10 cellular contexts compared by ENCODE assay signal in the genomic region with DNA sequence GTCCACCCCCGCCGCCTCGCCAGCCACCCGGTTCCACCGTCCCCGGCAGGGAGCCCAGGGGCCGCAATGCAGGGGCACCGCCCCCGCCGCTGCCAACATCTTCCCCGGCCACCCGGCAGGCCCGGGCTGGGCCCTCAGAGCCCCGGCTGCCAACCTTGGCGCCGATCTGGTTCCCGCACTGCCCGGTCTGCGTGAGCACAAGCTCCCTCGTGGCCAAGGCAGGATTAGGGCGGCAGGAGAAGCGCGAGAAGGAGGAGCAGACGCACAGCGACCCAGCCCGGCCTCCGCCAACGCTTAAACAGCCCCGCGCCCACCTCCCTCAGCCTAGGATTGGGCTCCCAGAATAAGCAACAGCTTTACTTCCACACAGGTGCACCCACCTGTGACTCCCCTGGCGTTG. TPM values are rescaled to one million over a fixed set of nuclear protein-coding genes. Genes with fewer than 3 reads are reported as not detected.
DNase-seq lines count a peak whose midpoint lies in the region; ATAC-seq and TF ChIP-seq lines count a peak whose summit lies in the region.
"Not testable (repeated sequence)": the region's sequence is repeated elsewhere in the genome, so short reads cannot be mapped to it uniquely, and the experiment has no call there.
"Had no signal": no experiment of that assay in that cellular context is flagged by ENCODE, and none has a peak within 500 bp of the region (broad histone marks: within the 10 kb centered on the region; RNA-seq: fewer than 3 reads in every experiment).

No MANE protein-coding gene starts in this region.

- not testable (repeated sequence) for H3K36me3 Mint-ChIP-seq in chondrocyte (ENCODE audit: low read depth)

- not testable (repeated sequence) for H3K4me1 Mint-ChIP-seq in chondrocyte (ENCODE audit: low read depth)

- not testable (repeated sequence) for TF ChIP-seq CTCF in chondrocyte (IDR thresholded peaks at IDR 0.05)

- ATAC-seq in Right ventricle myocardium inferior: not testable (repeated sequence)

- DNase-seq in chondrocyte (ENCODE audit: low spot score) (peak; percentile 52), Right ventricle myocardium inferior (ENCODE audit: missing footprints) (peak; percentile 58), posterior vena cava (ENCODE audit: low spot score) (peak; percentile 47)

- intact Hi-C loops in Right ventricle myocardium inferior (cut with DNase I); posterior vena cava (cut with DNase I): not testable (repeated sequence)

- not testable (repeated sequence) for H3K27me3 Mint-ChIP-seq in chondrocyte (ENCODE audit: low read depth)

- not testable (repeated sequence) for H3K4me3 Mint-ChIP-seq in chondrocyte (ENCODE audit: unreplicated experiment)

- not testable (repeated sequence) for H3K27ac Mint-ChIP-seq in chondrocyte (ENCODE audit: unreplicated experiment)

- not testable (repeated sequence) for H3K9me3 Mint-ChIP-seq in chondrocyte (ENCODE audit: low read depth)

RNA-seq across cellular contexts. Expression of gene FRG2, which starts 42.4 kb away (rescaled TPM):
- total RNA-seq in chondrocyte (not detected in 3 replicates), Right ventricle myocardium inferior (not detected), posterior vena cava (not detected)
- total RNA-seq: A172; B cell; Calu3; CD4-positive, alpha-beta memory T cell; CD4-positive, alpha-beta T cell; CD4-positive, CD25-positive, alpha-beta regulatory T cell; CD8-positive, alpha-beta T cell had no signal

RNA-seq across cellular contexts. Expression of gene FRG1, which starts 44.0 kb away (rescaled TPM):
- total RNA-seq in chondrocyte (29.7 to 31.5 TPM (median 30.9 TPM) in 3 replicates), Right ventricle myocardium inferior (38.4 TPM), posterior vena cava (10 to 100 TPM; 41.6 to 46.4 TPM)
